ENCODE assay signal across 14 cellular contexts in the genomic region with DNA sequence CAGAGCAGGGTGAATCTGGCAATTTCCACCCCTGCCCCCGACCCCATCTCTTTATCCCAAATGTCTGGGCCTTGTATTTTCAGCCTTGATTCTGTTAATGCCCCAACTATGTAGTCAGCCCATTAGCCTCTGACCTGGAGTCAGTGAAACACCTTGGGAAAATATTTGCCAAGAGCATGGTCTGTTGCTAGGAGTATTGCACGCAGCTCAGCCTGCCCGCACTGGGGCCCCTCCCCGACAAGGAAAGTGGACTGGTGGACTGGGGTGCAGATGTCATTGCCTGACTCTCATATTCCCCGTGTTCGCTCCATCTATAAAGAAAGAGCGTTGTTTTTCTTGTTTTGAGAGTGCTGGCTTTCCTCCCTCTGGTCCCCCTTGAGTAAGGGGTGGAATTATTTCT. TPM values are rescaled to one million over a fixed set of nuclear protein-coding genes. Genes with fewer than 3 reads are reported as not detected.
"Had no signal": no experiment of that assay in that cellular context is flagged by ENCODE, and none has a peak within 500 bp of the region (broad histone marks: within the 10 kb centered on the region; RNA-seq: fewer than 3 reads in every experiment).

No MANE protein-coding gene starts in this region.

RNA-seq across cellular contexts. Expression of gene SPACA5, which starts 51.5 kb away (rescaled TPM):
- total RNA-seq: activated B cell treated with CpG ODN at 0.5 μM for 24 hours; activated CD4-positive, alpha-beta memory T cell treated with anti-CD3 and anti-CD28 coated beads for 36 hours; activated CD4-positive, alpha-beta memory T cell treated with anti-CD3 and anti-CD28 coated beads, Interleukin-2, amount 10 ng/mL, durations not matched to agents 7 days and 5 days; activated CD4-positive, alpha-beta T cell treated with anti-CD3 and anti-CD28 coated beads for 36 hours; activated CD4-positive, alpha-beta T cell treated with anti-CD3 and anti-CD28 coated beads, Interleukin-2, amount 10 ng/mL, durations not matched to agents 24 days and 14 days; activated CD8-positive, alpha-beta memory T cell treated with anti-CD3 and anti-CD28 coated beads for 36 hours; activated CD8-positive, alpha-beta memory T cell treated with anti-CD3 and anti-CD28 coated beads, Interleukin-2, amount 10 ng/mL, durations not matched to agents 7 days and 5 days; activated CD8-positive, alpha-beta T cell treated with anti-CD3 and anti-CD28 coated beads for 36 hours; activated CD8-positive, alpha-beta T cell treated with anti-CD3 and anti-CD28 coated beads, Interleukin-2, amount 10 ng/mL, durations not matched to agents 7 days and 5 days; T-cell; T-helper 1 cell treated with Interleukin-12 subunit alpha and Interleukin-12 subunit beta and Interleukin-4 antibody, amounts not matched to agents 30 ng/mL and 1 ng/mL, for 36 hours; T-helper 17 cell; T-helper 2 cell treated with Interferon-gamma antibody and Interleukin-4, amounts not matched to agents 100 ng/mL and 5 ng/mL, for 36 hours; WTC11 had no signal
